9 cellular contexts compared by ENCODE assay signal in genomic region chr7:135785065-135785464, GRCh38. TPM values are rescaled to one million over a fixed set of nuclear protein-coding genes. Genes with fewer than 3 reads are reported as not detected.
"Had no signal": no experiment of that assay in that cellular context is flagged by ENCODE, and none has a peak within 500 bp of the region (broad histone marks: within the 10 kb centered on the region; RNA-seq: fewer than 3 reads in every experiment).

No MANE protein-coding gene starts in this region.

- DNase-seq: GDM1, GF-D8 had no signal

- H3K4me3 ChIP-seq: GM12878 had no signal

- ATAC-seq: GM12878 had no signal

- FAIRE-seq: G401.6, GM12878, GM12891, GM12892, GM18507, GM19239 had no signal

RNA-seq across cellular contexts. Expression of gene FAM180A, which starts 36.5 kb away (rescaled TPM):
- total RNA-seq: G401, GM12878 had no signal
- polyA plus RNA-seq: GM12878 had no signal

RNA-seq across cellular contexts. Expression of gene SLC13A4, which starts 57.1 kb away (rescaled TPM):
- total RNA-seq: GM12878 had no signal
